In genomic region chr19:49638360-49638759, GRCh38 we compare ENCODE assay signal across 1 cellular context.
TF ChIP-seq lines count a peak whose summit lies in the region.

No MANE protein-coding gene starts in this region.

TF ChIP-seq in HepG2, 621 proteins besides CTCF, POLR2A, EP300 and RAD21:
- TF ChIP-seq ZNF263 (CRISPR knock-in tag; IDR thresholded peaks at IDR 0.05), result peak; percentile 77; the same call in 1 of the 2 replicates
- no peak for TF ChIP-seq THAP9 (CRISPR knock-in tag; IDR thresholded peaks at IDR 0.05; ENCODE audit: borderline replicate concordance)
